Comparison of ENCODE assay signal across 1 cellular context in the genomic region with DNA sequence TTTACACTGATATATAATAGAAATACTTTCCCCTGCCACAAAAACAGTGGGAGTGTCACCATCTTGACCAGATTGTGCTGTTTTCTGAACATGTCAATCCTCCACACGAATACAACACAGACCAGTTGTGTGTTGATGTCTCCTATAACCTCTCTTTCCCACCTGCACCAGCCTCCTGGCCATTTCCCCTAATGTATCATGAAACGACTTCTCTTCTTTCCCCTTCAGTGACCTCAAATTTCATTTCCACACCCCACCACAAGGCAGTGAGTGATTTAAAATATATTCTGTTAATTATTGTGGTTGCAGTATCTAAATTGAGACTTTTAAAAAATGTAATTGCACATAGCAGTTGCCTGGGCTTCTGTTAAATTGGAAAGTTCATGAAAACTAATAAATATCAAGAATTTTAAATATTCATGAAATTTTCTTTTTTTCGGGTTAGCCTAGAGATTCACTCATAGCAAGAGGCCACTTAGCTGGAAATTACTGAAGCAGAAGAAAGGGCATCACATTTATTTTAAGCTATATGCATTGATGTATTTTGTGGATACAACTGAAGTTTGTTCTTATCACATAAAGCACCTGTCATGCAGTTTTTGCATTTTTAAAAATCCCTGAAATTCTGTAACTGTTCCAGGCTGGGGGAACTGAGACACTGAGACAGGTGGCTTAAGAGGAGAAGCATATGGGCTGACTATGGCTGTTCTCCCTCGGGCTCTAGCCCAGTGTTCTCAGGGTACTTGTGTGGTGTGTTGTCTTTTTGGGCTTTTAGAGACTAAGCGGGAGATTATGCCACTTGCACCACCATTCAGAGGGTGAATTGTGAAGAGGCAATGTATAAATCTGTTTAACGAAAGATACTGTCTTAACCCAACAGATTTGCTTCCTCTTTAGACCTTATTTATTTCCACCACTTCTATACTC.
TF ChIP-seq lines count a peak whose summit lies in the region.

No MANE protein-coding gene starts in this region.

TF ChIP-seq in GM12878, 131 proteins besides CTCF, POLR2A, EP300 and RAD21 (continued from another document):
- TF ChIP-seq, protein P1, sequence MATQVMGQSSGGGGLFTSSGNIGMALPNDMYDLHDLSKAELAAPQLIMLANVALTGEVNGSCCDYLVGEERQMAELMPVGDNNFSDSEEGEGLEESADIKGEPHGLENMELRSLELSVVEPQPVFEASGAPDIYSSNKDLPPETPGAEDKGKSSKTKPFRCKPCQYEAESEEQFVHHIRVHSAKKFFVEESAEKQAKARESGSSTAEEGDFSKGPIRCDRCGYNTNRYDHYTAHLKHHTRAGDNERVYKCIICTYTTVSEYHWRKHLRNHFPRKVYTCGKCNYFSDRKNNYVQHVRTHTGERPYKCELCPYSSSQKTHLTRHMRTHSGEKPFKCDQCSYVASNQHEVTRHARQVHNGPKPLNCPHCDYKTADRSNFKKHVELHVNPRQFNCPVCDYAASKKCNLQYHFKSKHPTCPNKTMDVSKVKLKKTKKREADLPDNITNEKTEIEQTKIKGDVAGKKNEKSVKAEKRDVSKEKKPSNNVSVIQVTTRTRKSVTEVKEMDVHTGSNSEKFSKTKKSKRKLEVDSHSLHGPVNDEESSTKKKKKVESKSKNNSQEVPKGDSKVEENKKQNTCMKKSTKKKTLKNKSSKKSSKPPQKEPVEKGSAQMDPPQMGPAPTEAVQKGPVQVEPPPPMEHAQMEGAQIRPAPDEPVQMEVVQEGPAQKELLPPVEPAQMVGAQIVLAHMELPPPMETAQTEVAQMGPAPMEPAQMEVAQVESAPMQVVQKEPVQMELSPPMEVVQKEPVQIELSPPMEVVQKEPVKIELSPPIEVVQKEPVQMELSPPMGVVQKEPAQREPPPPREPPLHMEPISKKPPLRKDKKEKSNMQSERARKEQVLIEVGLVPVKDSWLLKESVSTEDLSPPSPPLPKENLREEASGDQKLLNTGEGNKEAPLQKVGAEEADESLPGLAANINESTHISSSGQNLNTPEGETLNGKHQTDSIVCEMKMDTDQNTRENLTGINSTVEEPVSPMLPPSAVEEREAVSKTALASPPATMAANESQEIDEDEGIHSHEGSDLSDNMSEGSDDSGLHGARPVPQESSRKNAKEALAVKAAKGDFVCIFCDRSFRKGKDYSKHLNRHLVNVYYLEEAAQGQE (IDR thresholded peaks at IDR 0.05; ENCODE audit: low read depth, low read length) = no peak
- TF ChIP-seq CREB1 (IDR thresholded peaks at IDR 0.05; ENCODE audit: low read depth) (no peak), NKRF (conservative IDR thresholded peaks at IDR 0.05) (no peak), ZNF274 (IDR thresholded peaks at IDR 0.05; ENCODE audit: insufficient read depth, insufficient read length) (no peak), YBX1 (IDR thresholded peaks at IDR 0.05) (no peak), CBFB (IDR thresholded peaks at IDR 0.05; ENCODE audit: low read depth) (no peak), FOXM1 (IDR thresholded peaks at IDR 0.05; ENCODE audit: low read depth, low read length) (no peak), SUZ12 (IDR thresholded peaks at IDR 0.05; ENCODE audit: unreplicated experiment) (no peak), SKIL (IDR thresholded peaks at IDR 0.05; ENCODE audit: low read depth, poor library complexity, severe bottlenecking) (no peak), PAX8 (IDR thresholded peaks at IDR 0.05) (no peak), TCF3 (IDR thresholded peaks at IDR 0.05; ENCODE audit: borderline replicate concordance, insufficient read depth, low read depth, low read length) (no peak), CREM (IDR thresholded peaks at IDR 0.05; ENCODE audit: low read depth) (no peak)
- TF ChIP-seq, protein P2, sequence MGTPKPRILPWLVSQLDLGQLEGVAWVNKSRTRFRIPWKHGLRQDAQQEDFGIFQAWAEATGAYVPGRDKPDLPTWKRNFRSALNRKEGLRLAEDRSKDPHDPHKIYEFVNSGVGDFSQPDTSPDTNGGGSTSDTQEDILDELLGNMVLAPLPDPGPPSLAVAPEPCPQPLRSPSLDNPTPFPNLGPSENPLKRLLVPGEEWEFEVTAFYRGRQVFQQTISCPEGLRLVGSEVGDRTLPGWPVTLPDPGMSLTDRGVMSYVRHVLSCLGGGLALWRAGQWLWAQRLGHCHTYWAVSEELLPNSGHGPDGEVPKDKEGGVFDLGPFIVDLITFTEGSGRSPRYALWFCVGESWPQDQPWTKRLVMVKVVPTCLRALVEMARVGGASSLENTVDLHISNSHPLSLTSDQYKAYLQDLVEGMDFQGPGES (IDR thresholded peaks at IDR 0.05) = no peak
- TF ChIP-seq, protein P3, sequence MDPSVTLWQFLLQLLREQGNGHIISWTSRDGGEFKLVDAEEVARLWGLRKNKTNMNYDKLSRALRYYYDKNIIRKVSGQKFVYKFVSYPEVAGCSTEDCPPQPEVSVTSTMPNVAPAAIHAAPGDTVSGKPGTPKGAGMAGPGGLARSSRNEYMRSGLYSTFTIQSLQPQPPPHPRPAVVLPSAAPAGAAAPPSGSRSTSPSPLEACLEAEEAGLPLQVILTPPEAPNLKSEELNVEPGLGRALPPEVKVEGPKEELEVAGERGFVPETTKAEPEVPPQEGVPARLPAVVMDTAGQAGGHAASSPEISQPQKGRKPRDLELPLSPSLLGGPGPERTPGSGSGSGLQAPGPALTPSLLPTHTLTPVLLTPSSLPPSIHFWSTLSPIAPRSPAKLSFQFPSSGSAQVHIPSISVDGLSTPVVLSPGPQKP (IDR thresholded peaks at IDR 0.05; ENCODE audit: low read depth, low read length) = no peak
